In the genomic region with DNA sequence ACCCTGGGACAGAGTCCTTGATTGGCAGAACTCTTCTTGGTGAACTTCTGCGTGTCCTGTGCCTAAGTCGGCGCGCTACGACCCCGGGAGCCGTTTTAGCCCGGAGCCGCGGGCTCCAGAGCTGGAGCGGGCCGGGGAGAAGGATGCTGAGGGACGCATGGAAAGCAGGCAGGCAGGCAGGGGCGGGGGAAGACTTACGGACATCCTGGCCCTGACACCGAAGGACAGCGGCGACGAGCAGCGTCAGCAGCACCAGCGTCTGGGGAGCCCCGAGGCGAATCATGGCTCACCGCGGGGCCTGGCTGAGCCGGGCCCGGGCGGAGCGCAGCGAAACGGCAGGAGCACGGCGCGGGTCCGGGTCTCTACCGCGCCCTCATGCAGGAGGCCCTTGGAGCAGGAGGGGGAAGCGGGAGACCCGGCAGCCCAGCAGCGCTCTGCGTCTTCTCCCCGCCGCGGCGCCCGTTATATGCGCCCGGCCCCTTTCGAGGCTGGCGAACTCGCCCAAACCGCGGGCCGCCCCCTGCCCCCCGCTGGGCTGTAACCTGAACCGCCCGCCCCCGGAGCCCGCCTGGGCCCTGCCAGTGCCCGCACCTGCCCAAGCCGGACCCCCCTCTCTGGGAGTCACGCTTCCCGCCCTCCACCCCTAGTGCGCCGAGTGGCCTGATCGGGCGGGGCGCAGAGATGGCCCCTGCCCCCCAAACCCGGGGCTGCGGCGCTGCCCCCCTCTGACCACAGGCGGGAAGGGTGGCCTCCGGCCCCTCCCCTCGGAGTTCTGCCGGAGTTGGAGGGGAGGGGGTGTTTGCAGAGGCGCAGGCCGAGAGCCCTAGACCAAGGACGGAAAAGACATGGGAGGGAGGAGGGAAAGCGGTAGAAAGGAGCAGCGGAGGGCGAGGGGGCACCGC, we compare ENCODE assay signal across 8 cellular contexts. TPM values are rescaled to one million over a fixed set of nuclear protein-coding genes. Genes with fewer than 3 reads are reported as not detected.
DNase-seq lines count a peak whose midpoint lies in the region; ATAC-seq lines count a peak whose summit lies in the region.

A gene (minus strand): TSS at position 438 of the 902 bp plus-strand sequence. CDS start 155 bp downstream, at position 283.

- no peak within 1 kb of the TSS for H3K9ac ChIP-seq in mucosa of rectum (ENCODE audit: low read depth in 1 of 2, low read length in 2 of 2)

- H3K36me3 ChIP-seq in mucosa of rectum (ENCODE audit: control insufficient read depth in 2 of 2, insufficient read depth in 2 of 2, low read length in 2 of 2), result no peaks in the 10 kb centered on the region

- no peaks in the 10 kb centered on the region for H3K9me3 ChIP-seq in mucosa of rectum (ENCODE audit: control insufficient read depth in 2 of 2, low read length in 2 of 2)

- H3K27me3 ChIP-seq in mucosa of rectum (ENCODE audit: control insufficient read depth in 2 of 2, insufficient read depth in 2 of 2, low read length in 2 of 2), result peaks cover 44 to 56% of the 10 kb centered on the region in 2 donors

- H3K4me3 ChIP-seq in mucosa of rectum (ENCODE audit: low read length in 2 of 2), result peak within 1 kb of the TSS; percentile 25 to 28

- ATAC-seq in HG03354 (IDR thresholded peaks at IDR 0.05; ENCODE audit: poor library complexity, severe bottlenecking, unreplicated experiment) (no peak), HG03520 (IDR thresholded peaks at IDR 0.05; ENCODE audit: unreplicated experiment) (no peak), GM21619 (IDR thresholded peaks at IDR 0.05; ENCODE audit: unreplicated experiment) (no peak)

- no peak within 1 kb of the TSS for H3K27ac ChIP-seq in mucosa of rectum (ENCODE audit: low read depth in 2 of 2, low read length in 2 of 2)

- peaks cover 33 to 37% of the 10 kb centered on the region in 2 donors for H3K4me1 ChIP-seq in mucosa of rectum (ENCODE audit: control insufficient read depth in 2 of 2, insufficient read depth in 2 of 2, low read length in 2 of 2)

- DNase-seq in GM03348 (ENCODE audit: low spot score) (peak; percentile 36), NCI-H774 (lab: John Stamatoyannopoulos, UW) (peak; percentile 24), cerebellum (ENCODE audit: low spot score) (no peak), NCI-H2196 treated with DMSO at 0.1 percent for 48 hours (lab: John Stamatoyannopoulos, UW; ENCODE audit: unreplicated experiment) (no peak)

RNA-seq across cellular contexts. Expression of the gene that starts here (rescaled TPM):
- total RNA-seq in cerebellum, result 11.7 TPM

Comparison
In these comparisons a context has a peak if more than half of its experiments do, and no peak if none do; other contexts are left out.
1. DNase-seq: peak in GM03348 (single experiment) and NCI-H774 (single experiment); none in cerebellum (single experiment) and NCI-H2196 treated with DMSO at 0.1 percent for 48 hours (single experiment).